7 cellular contexts compared by ENCODE assay signal in genomic region chr14:62632771-62633170, GRCh38.
"Had no signal": no experiment of that assay in that cellular context is flagged by ENCODE, and none has a peak within 500 bp of the region (broad histone marks: within the 10 kb centered on the region; RNA-seq: fewer than 3 reads in every experiment).

No MANE protein-coding gene starts in this region.

- H3K27ac ChIP-seq: HL-60, KMS-11 had no signal

- H3K9ac ChIP-seq: KMS-11 had no signal

- H3K4me2 ChIP-seq: KMS-11 had no signal

- ATAC-seq: K562 had no signal

- DNase-seq: IMR-90, KBM-7, KG1 had no signal

- H3K4me3 ChIP-seq: K562 had no signal

- H3K4me3 Mint-ChIP-seq: IgD-negative memory B cell had no signal

- FAIRE-seq: K562 had no signal

- H3K4me1 Mint-ChIP-seq: IgD-negative memory B cell had no signal

- H3K27me3 Mint-ChIP-seq: IgD-negative memory B cell had no signal
